In the genomic region with DNA sequence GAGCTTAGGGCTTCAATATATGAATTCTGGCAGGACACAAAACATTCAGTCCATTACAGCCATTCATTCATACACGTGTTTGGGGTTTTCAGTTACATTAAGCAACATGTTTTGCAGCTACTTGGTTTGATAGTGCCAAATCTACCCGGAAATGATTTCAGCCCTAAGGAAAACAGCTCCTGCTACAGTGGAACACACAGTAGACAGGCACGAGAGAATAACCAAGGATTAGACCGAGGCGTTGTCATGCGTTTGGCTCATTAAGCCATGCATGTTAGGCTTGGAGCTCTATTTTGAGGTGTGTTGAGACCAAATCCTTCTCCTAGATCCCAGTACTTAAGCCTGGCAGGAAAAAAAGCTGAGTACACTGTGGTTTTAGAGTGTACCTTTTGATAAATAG, we compare ENCODE assay signal across 12 cellular contexts.
DNase-seq lines count a peak whose midpoint lies in the region; TF ChIP-seq lines count a peak whose summit lies in the region.
"Had no signal": no experiment of that assay in that cellular context is flagged by ENCODE, and none has a peak within 500 bp of the region (broad histone marks: within the 10 kb centered on the region; RNA-seq: fewer than 3 reads in every experiment).

No MANE protein-coding gene starts in this region.

- no peaks in the 10 kb centered on the region for H3K36me3 ChIP-seq in iPS-20b (ENCODE audit: insufficient read depth, low read depth, low read length)
- no peaks in the 10 kb centered on the region for H3K36me3 ChIP-seq in tibial artery

- H3K4me1 ChIP-seq in iPS-20b (ENCODE audit: insufficient read depth, low read length) (peaks cover 44% of the 10 kb centered on the region), tibial artery (peaks cover 0 to 36% (median 13%) of the 10 kb centered on the region in 4 donors)

- TF ChIP-seq CTCF in tibial artery (IDR thresholded peaks at IDR 0.05) = no peak

- no peaks in the 10 kb centered on the region for H3K27me3 Mint-ChIP-seq in activated T-cell treated with anti-CD3 and anti-CD28 coated beads, Interleukin-2, amount 50 U/mL, for 24 hours
- no peaks in the 10 kb centered on the region for H3K27me3 Mint-ChIP-seq in activated T-helper 1 cell treated with anti-CD3 and anti-CD28 coated beads, Interleukin-12 subunit alpha, Interleukin-12 subunit beta, Interleukin-2, Interleukin-4 antibody, amounts not matched to agents 30 ng/mL and 10 ng/mL and 1 ng/mL, durations not matched to agents 14 hours and 24 hours and 36 hours (ENCODE audit: insufficient read depth)
- H3K27me3 Mint-ChIP-seq: activated B cell treated with CpG ODN at 0.5 μM for 24 hours had no signal

- peaks cover 46% of the 10 kb centered on the region for H3K36me3 Mint-ChIP-seq in activated T-cell treated with anti-CD3 and anti-CD28 coated beads, Interleukin-2, amount 50 U/mL, for 24 hours (ENCODE audit: low read depth)
- H3K36me3 Mint-ChIP-seq in activated T-helper 1 cell treated with anti-CD3 and anti-CD28 coated beads, Interleukin-12 subunit alpha, Interleukin-12 subunit beta, Interleukin-2, Interleukin-4 antibody, amounts not matched to agents 30 ng/mL and 10 ng/mL and 1 ng/mL, durations not matched to agents 14 hours and 24 hours and 36 hours (ENCODE audit: low read depth) = peaks cover 47% of the 10 kb centered on the region

- no peaks in the 10 kb centered on the region for H3K9me3 Mint-ChIP-seq in activated T-cell treated with anti-CD3 and anti-CD28 coated beads, Interleukin-2, amount 50 U/mL, for 24 hours
- H3K9me3 Mint-ChIP-seq in activated T-helper 1 cell treated with anti-CD3 and anti-CD28 coated beads, Interleukin-12 subunit alpha, Interleukin-12 subunit beta, Interleukin-2, Interleukin-4 antibody, amounts not matched to agents 30 ng/mL and 10 ng/mL and 1 ng/mL, durations not matched to agents 14 hours and 24 hours and 36 hours = no peaks in the 10 kb centered on the region
- H3K9me3 Mint-ChIP-seq: activated B cell treated with CpG ODN at 0.5 μM for 24 hours had no signal

- H3K4me3 ChIP-seq in iPS-20b (ENCODE audit: low read length) = no peak overlapping the region
- no peak overlapping the region for H3K4me3 ChIP-seq in tibial artery
- H3K4me3 ChIP-seq: BLaER1, coronary artery had no signal

- H3K27ac ChIP-seq in iPS-20b (ENCODE audit: low read length) (no peak overlapping the region), tibial artery (peak overlapping the region; percentile 47 to 63)
- H3K27ac ChIP-seq: BLaER1 had no signal

- peak overlapping the region; percentile 31; the same call in 1 of the 2 replicates for H3K9ac ChIP-seq in iPS-20b (ENCODE audit: low read depth, low read length)
- H3K9ac ChIP-seq: BLaER1 had no signal

- H3K9me3 ChIP-seq in iPS-20b (ENCODE audit: insufficient read depth, low read depth, low read length) (no peaks in the 10 kb centered on the region), tibial artery (no peaks in the 10 kb centered on the region)
- H3K9me3 ChIP-seq: BLaER1 had no signal

- intact Hi-C loops in activated T-helper 1 cell treated with anti-CD3 and anti-CD28 coated beads, Interleukin-12 subunit alpha, Interleukin-12 subunit beta, Interleukin-2, Interleukin-4 antibody, amounts not matched to agents 30 ng/mL and 10 ng/mL and 1 ng/mL, durations not matched to agents 14 hours and 24 hours and 36 hours (cut with micrococcal nuclease) = no loop called here
- intact Hi-C loops in tibial artery (cut with DNase I; ENCODE audit: low total_unique reads) = no loop called here

- H3K27ac Mint-ChIP-seq in activated T-cell treated with anti-CD3 and anti-CD28 coated beads, Interleukin-2, amount 50 U/mL, for 24 hours = peak overlapping the region; percentile 99
- H3K27ac Mint-ChIP-seq in activated T-helper 1 cell treated with anti-CD3 and anti-CD28 coated beads, Interleukin-12 subunit alpha, Interleukin-12 subunit beta, Interleukin-2, Interleukin-4 antibody, amounts not matched to agents 30 ng/mL and 10 ng/mL and 1 ng/mL, durations not matched to agents 14 hours and 24 hours and 36 hours = peak overlapping the region; percentile 42

- H3K27me3 ChIP-seq in iPS-20b (ENCODE audit: insufficient read depth, low read length) = no peaks in the 10 kb centered on the region
- H3K27me3 ChIP-seq in tibial artery = no peaks in the 10 kb centered on the region
- H3K27me3 ChIP-seq: BLaER1 had no signal

- no peak for DNase-seq in activated T-cell treated with anti-CD3 and anti-CD28 coated beads, Interleukin-2, amount 50 U/mL, for 24 hours
- no peak for DNase-seq in activated T-cell treated with anti-CD3 and anti-CD28 coated beads, Interleukin-2, amount 50 U/mL, for 1 hour
- no peak for DNase-seq in activated T-helper 1 cell treated with anti-CD3 and anti-CD28 coated beads, Interleukin-12 subunit alpha, Interleukin-12 subunit beta, Interleukin-2, Interleukin-4 antibody, amounts not matched to agents 30 ng/mL and 10 ng/mL and 1 ng/mL, durations not matched to agents 14 hours and 24 hours and 36 hours (ENCODE audit: low spot score)
- DNase-seq in tibial artery = no peak
- no peak for DNase-seq in DMS79 (lab: John Stamatoyannopoulos, UW)
- DNase-seq in NCI-H1105 treated with DMSO at 0.1 percent for 48 hours (lab: John Stamatoyannopoulos, UW) = no peak
- DNase-seq in activated CD8-positive, alpha-beta memory T cell treated with anti-CD3 and anti-CD28 coated beads, Interleukin-2, amount 50 U/mL, for 48 hours = no peak
- DNase-seq: activated B cell treated with CpG ODN at 0.5 μM for 24 hours, NCI-H1694 treated with DMSO at 0.1 percent for 48 hours had no signal

- no peak overlapping the region for H3K4me3 Mint-ChIP-seq in activated T-cell treated with anti-CD3 and anti-CD28 coated beads, Interleukin-2, amount 50 U/mL, for 24 hours
- no peak overlapping the region for H3K4me3 Mint-ChIP-seq in activated T-helper 1 cell treated with anti-CD3 and anti-CD28 coated beads, Interleukin-12 subunit alpha, Interleukin-12 subunit beta, Interleukin-2, Interleukin-4 antibody, amounts not matched to agents 30 ng/mL and 10 ng/mL and 1 ng/mL, durations not matched to agents 14 hours and 24 hours and 36 hours

- H3K4me1 Mint-ChIP-seq in activated T-cell treated with anti-CD3 and anti-CD28 coated beads, Interleukin-2, amount 50 U/mL, for 24 hours (ENCODE audit: low read depth) = peaks cover 59% of the 10 kb centered on the region
- H3K4me1 Mint-ChIP-seq in activated T-helper 1 cell treated with anti-CD3 and anti-CD28 coated beads, Interleukin-12 subunit alpha, Interleukin-12 subunit beta, Interleukin-2, Interleukin-4 antibody, amounts not matched to agents 30 ng/mL and 10 ng/mL and 1 ng/mL, durations not matched to agents 14 hours and 24 hours and 36 hours (ENCODE audit: low read depth) = peaks cover 67% of the 10 kb centered on the region
